In genomic region chr5:157348049-157348400, GRCh38 we compare ENCODE assay signal across 17 cellular contexts.
DNase-seq lines count a peak whose midpoint lies in the region; ATAC-seq and TF ChIP-seq lines count a peak whose summit lies in the region.
"Had no signal": no experiment of that assay in that cellular context is flagged by ENCODE, and none has a peak within 500 bp of the region (broad histone marks: within the 10 kb centered on the region; RNA-seq: fewer than 3 reads in every experiment).

No MANE protein-coding gene starts in this region.

- H3K9me3 Mint-ChIP-seq in MCF 10A (ENCODE audit: unreplicated experiment): no peaks in the 10 kb centered on the region
- H3K9me3 Mint-ChIP-seq: CD4-positive, alpha-beta memory T cell had no signal

- H3K4me3 ChIP-seq in breast epithelium: no peak overlapping the region
- no peak overlapping the region for H3K4me3 ChIP-seq in HCT116 (replicated peaks in 1 of 2; ENCODE audit: low read depth in 1 of 2, low read length in 2 of 2)
- H3K4me3 ChIP-seq in coronary artery: no peak overlapping the region
- H3K4me3 ChIP-seq in mucosa of descending colon: no peak overlapping the region
- H3K4me3 ChIP-seq: BLaER1, GM12878, HAP-1, K562, Peyer's patch had no signal

- no peaks in the 10 kb centered on the region for H3K4me1 ChIP-seq in breast epithelium
- no peaks in the 10 kb centered on the region for H3K4me1 ChIP-seq in HCT116 (ENCODE audit: control insufficient read depth in 1 of 2, insufficient read depth in 2 of 2, low read length in 2 of 2)
- H3K4me1 ChIP-seq in mucosa of descending colon (ENCODE audit: low read depth): no peaks in the 10 kb centered on the region
- H3K4me1 ChIP-seq: HAP-1, Peyer's patch had no signal

- no peak overlapping the region for H3K27ac Mint-ChIP-seq in MCF 10A (ENCODE audit: low read depth, unreplicated experiment)

- H3K9me3 ChIP-seq in breast epithelium (no peaks in the 10 kb centered on the region), HCT116 (ENCODE audit: control insufficient read depth in 1 of 2, insufficient read depth in 1 of 2, low read depth in 1 of 2, low read length in 2 of 2) (no peaks in the 10 kb centered on the region), mucosa of descending colon (no peaks in the 10 kb centered on the region)
- H3K9me3 ChIP-seq: BLaER1, HAP-1, Peyer's patch had no signal

- H3K27ac ChIP-seq in breast epithelium: no peak overlapping the region
- H3K27ac ChIP-seq in HCT116 (ENCODE audit: low read depth, low read length): no peak overlapping the region
- H3K27ac ChIP-seq in coronary artery: peak overlapping the region in 1 of 2 donors; percentile 80
- H3K27ac ChIP-seq: BLaER1, Peyer's patch had no signal

- H4K20me1 ChIP-seq in HCT116 (ENCODE audit: insufficient read depth): no peaks in the 10 kb centered on the region

- H3K36me3 Mint-ChIP-seq in MCF 10A (ENCODE audit: insufficient read depth, unreplicated experiment): peaks cover 10% of the 10 kb centered on the region

- no peaks in the 10 kb centered on the region for H3K79me2 ChIP-seq in HCT116 (ENCODE audit: insufficient read depth, low read length)

- H3K27me3 ChIP-seq in breast epithelium: no peaks in the 10 kb centered on the region
- no peaks in the 10 kb centered on the region for H3K27me3 ChIP-seq in HCT116 (ENCODE audit: insufficient read depth, low read length)
- H3K27me3 ChIP-seq: BLaER1, Peyer's patch had no signal

- no peak overlapping the region for H3K4me3 Mint-ChIP-seq in MCF 10A (ENCODE audit: unreplicated experiment)
- H3K4me3 Mint-ChIP-seq: CD4-positive, alpha-beta memory T cell had no signal

- H3K36me3 ChIP-seq in breast epithelium (no peaks in the 10 kb centered on the region), HCT116 (ENCODE audit: control insufficient read depth in 1 of 2, insufficient read depth in 2 of 2, low read length in 2 of 2) (no peaks in the 10 kb centered on the region), mucosa of descending colon (ENCODE audit: low read depth) (no peaks in the 10 kb centered on the region)
- H3K36me3 ChIP-seq: HAP-1, Peyer's patch had no signal

- TF ChIP-seq CTCF in MCF 10A (IDR thresholded peaks at IDR 0.05; ENCODE audit: unreplicated experiment) (no peak), breast epithelium (IDR thresholded peaks at IDR 0.05) (no peak), HCT116 (IDR thresholded peaks at IDR 0.05 in 2 of 3, conservative IDR thresholded peaks at IDR 0.05 in 1 of 3; ENCODE audit: borderline replicate concordance in 1 of 3, insufficient read depth in 1 of 3, low read depth in 2 of 3, low read length in 2 of 3) (no peak), coronary artery (IDR thresholded peaks at IDR 0.05) (no peak), mucosa of descending colon (IDR thresholded peaks at IDR 0.05) (no peak)

- BruUV-seq in MCF 10A (replicated peaks; lab: Mats Ljungman, UMichigan) (no TSS peak), HCT116 (replicated peaks; lab: Mats Ljungman, UMichigan) (no TSS peak)

- in situ Hi-C loops in G401 (cut with HindIII; ENCODE audit: low sequenced_read_pairs): no loop called here

- TF ChIP-seq POLR2A in breast epithelium (IDR thresholded peaks at IDR 0.05) (no peak), HCT116 (IDR thresholded peaks at IDR 0.05; ENCODE audit: borderline replicate concordance, extremely low read depth, insufficient read depth, insufficient read length) (no peak)

- H2AFZ ChIP-seq in HCT116 (ENCODE audit: low read depth, low read length, poor library complexity, severe bottlenecking): no peak overlapping the region

- POLR2A ChIA-PET in MCF 10A (lab: Yijun Ruan, JAX) (interaction anchor here (0.7 kb wide), 2 partner anchors 25 to 129 kb away, joined by 3 read pairs; no protein-coding TSS in a partner anchor), HCT116 (lab: Charles Lee) (no interaction called here)

- H3K9ac ChIP-seq in HCT116 (ENCODE audit: low read length): no peak overlapping the region
- H3K9ac ChIP-seq: BLaER1 had no signal

- CTCF ChIA-PET in MCF 10A (lab: Yijun Ruan, JAX) (interaction anchor here (0.6 to 8.6 kb wide), 5 partner anchors 19 to 371 kb away, joined by 3 to 84 read pairs (median 15); no protein-coding TSS in a partner anchor), HCT116 (lab: Charles Lee) (interaction anchor here (0.7 to 2.0 kb wide), 2 partner anchors 12 to 129 kb away, joined by 3 to 6 read pairs; no protein-coding TSS in a partner anchor)

- H3K4me1 Mint-ChIP-seq in MCF 10A (ENCODE audit: insufficient read depth, unreplicated experiment): no peaks in the 10 kb centered on the region

- ATAC-seq in HCT116 (peak; percentile 63; the same call in 1 of the 2 replicates), mucosa of descending colon (peak; percentile 9), HG03095 (IDR thresholded peaks at IDR 0.05; ENCODE audit: unreplicated experiment) (no peak)
- ATAC-seq: GM12878, K562 had no signal

- H3K27me3 Mint-ChIP-seq in MCF 10A (ENCODE audit: insufficient read depth, unreplicated experiment): no peaks in the 10 kb centered on the region
- H3K27me3 Mint-ChIP-seq: CD4-positive, alpha-beta memory T cell had no signal

- no peaks in the 10 kb centered on the region for H3K9me2 ChIP-seq in HCT116 (ENCODE audit: insufficient read depth)

- intact Hi-C loops in MCF 10A (cut with micrococcal nuclease): no loop called here
- intact Hi-C loops in breast epithelium (cut with DNase I; ENCODE audit: low total_unique reads): no loop called here
- intact Hi-C loops in HCT116 (cut with micrococcal nuclease): loop anchor here (10.0 kb wide), 1 partner anchor 1787 kb away; no protein-coding TSS in a partner anchor
- intact Hi-C loops in mucosa of descending colon (cut with DNase I, micrococcal nuclease): no loop called here

- DNase-seq in MCF 10A (ENCODE audit: unreplicated experiment) (peak; percentile 43), breast epithelium (ENCODE audit: low spot score in 2 of 2) (no peak), HCT116 (ENCODE audit: low read depth, low spot score) (no peak), coronary artery (ENCODE audit: low spot score) (peak; percentile 43), mucosa of descending colon (no peak), G401 (ENCODE audit: low spot score) (no peak)
- DNase-seq: CD4-positive, alpha-beta memory T cell; NCI-H1105 treated with DMSO at 0.1 percent for 48 hours; NCI-H1694; NCI-H2081 treated with DMSO at 0.1 percent for 48 hours; SHP77 had no signal

- TF ChIP-seq RAD21 in HCT116 (IDR thresholded peaks at IDR 0.05; ENCODE audit: low read depth): peak; percentile 34; the same call in 1 of the 2 replicates

- no peak overlapping the region for H3K4me2 ChIP-seq in HCT116 (ENCODE audit: low read length)
- H3K4me2 ChIP-seq: BLaER1 had no signal

- RAD21 ChIA-PET in HCT116 (lab: Charles Lee; ENCODE audit: low non-redundant PET in 1 of 2, low total read pairs in 2 of 2, uncharacterized antibody in 2 of 2, unreplicated experiment in 2 of 2): no interaction called here

TF ChIP-seq in HCT116, 20 proteins besides CTCF, POLR2A, EP300 and RAD21 (continues in another document):
- TF ChIP-seq TCF7L2 (IDR thresholded peaks at IDR 0.05; ENCODE audit: borderline replicate concordance, extremely low read depth, insufficient read depth, insufficient read length) (no peak), EGR1 (IDR thresholded peaks at IDR 0.05; ENCODE audit: low read depth) (no peak), JUND (IDR thresholded peaks at IDR 0.05) (no peak), ZNF274 (IDR thresholded peaks at IDR 0.05; ENCODE audit: low read depth, low read length) (no peak), YY1 (IDR thresholded peaks at IDR 0.05; ENCODE audit: extremely low read depth, insufficient replicate concordance, low read depth, low read length) (no peak), SIN3A (IDR thresholded peaks at IDR 0.05; ENCODE audit: low read depth) (no peak), SP1 (IDR thresholded peaks at IDR 0.05; ENCODE audit: low read depth) (no peak), SRF (IDR thresholded peaks at IDR 0.05; ENCODE audit: low read depth) (no peak), ATF3 (IDR thresholded peaks at IDR 0.05) (no peak), POLR2AphosphoS5 (IDR thresholded peaks at IDR 0.05; ENCODE audit: low read depth, low read length) (no peak), ZFX (IDR thresholded peaks at IDR 0.05) (no peak), REST (IDR thresholded peaks at IDR 0.05; ENCODE audit: low read depth) (no peak), MAX (IDR thresholded peaks at IDR 0.05) (no peak)

Comparison
In these comparisons a context has a peak if more than half of its experiments do, and no peak if none do; other contexts are left out.
1. DNase-seq: peak in MCF 10A (single experiment) and coronary artery (single experiment); none in breast epithelium (0 of 2), HCT116 (single experiment), mucosa of descending colon (0 of 3) and G401 (single experiment).